In genomic region chr11:47464479-47464878, GRCh38 we compare ENCODE assay signal across 1 cellular context.
TF ChIP-seq lines count a peak whose summit lies in the region.

No MANE protein-coding gene starts in this region.

TF ChIP-seq in GM23338, 12 proteins besides CTCF, POLR2A, EP300 and RAD21:
- no peak for TF ChIP-seq ZNF462 (CRISPR knock-in tag; IDR thresholded peaks at IDR 0.05)
- TF ChIP-seq NANOG (IDR thresholded peaks at IDR 0.05; ENCODE audit: borderline replicate concordance) = no peak
- TF ChIP-seq STAT1 (IDR thresholded peaks at IDR 0.05; ENCODE audit: unreplicated experiment) = no peak
- no peak for TF ChIP-seq EZH2phosphoT487 (IDR thresholded peaks at IDR 0.05; ENCODE audit: unreplicated experiment)
- no peak for TF ChIP-seq ZNF331 (CRISPR knock-in tag; IDR thresholded peaks at IDR 0.05; ENCODE audit: low read depth)
